18 cellular contexts compared by ENCODE assay signal in the genomic region with DNA sequence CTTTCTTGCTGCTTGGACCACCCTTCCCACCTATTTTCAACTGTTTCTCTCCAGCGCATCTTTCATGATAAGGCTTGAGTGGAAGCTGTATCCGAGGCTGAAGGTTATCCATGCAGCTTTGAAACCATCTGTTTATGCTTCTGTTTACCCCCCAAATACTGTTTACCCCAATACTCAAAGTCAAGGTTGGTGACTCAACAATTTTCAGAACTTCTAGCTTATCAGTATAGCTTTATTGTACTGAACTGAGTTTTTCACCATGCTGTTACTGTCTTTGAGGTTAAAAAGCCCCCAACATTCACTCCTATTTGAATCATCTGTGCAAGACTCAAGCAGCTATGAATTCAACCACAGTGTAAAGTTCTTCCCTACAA. TPM values are rescaled to one million over a fixed set of nuclear protein-coding genes. Genes with fewer than 3 reads are reported as not detected.
DNase-seq lines count a peak whose midpoint lies in the region; ATAC-seq and TF ChIP-seq lines count a peak whose summit lies in the region.
"Had no signal": no experiment of that assay in that cellular context is flagged by ENCODE, and none has a peak within 500 bp of the region (broad histone marks: within the 10 kb centered on the region; RNA-seq: fewer than 3 reads in every experiment).

No MANE protein-coding gene starts in this region.

- intact Hi-C loops in activated T-helper 1 cell treated with anti-CD3 and anti-CD28 coated beads, Interleukin-12 subunit alpha, Interleukin-12 subunit beta, Interleukin-2, Interleukin-4 antibody, amounts not matched to agents 30 ng/mL and 10 ng/mL and 1 ng/mL, durations not matched to agents 14 hours and 24 hours and 36 hours (cut with micrococcal nuclease), result loop anchor here (5.0 to 10.0 kb wide), 2 partner anchors 97 to 265 kb away; a partner anchor contains a TSS
- intact Hi-C loops in right cardiac atrium (cut with DNase I), result no loop called here

- TF ChIP-seq CTCF in DND-41 (IDR thresholded peaks at IDR 0.05; ENCODE audit: borderline replicate concordance, extremely low read depth, low read length, poor library complexity, severe bottlenecking), result no peak

- no peak overlapping the region for H3K9ac ChIP-seq in DND-41 (ENCODE audit: low read depth, low read length)

- WGBS in right cardiac atrium, result 92% methylated on average over 2 of the region's 2 CpGs

- peaks cover 39% of the 10 kb centered on the region for H3K79me2 ChIP-seq in DND-41 (ENCODE audit: insufficient read depth, low read length)

- H3K27me3 ChIP-seq in DND-41 (ENCODE audit: insufficient read depth, low read length, poor library complexity) (no peaks in the 10 kb centered on the region), right cardiac atrium (ENCODE audit: control insufficient read depth, insufficient read depth) (no peaks in the 10 kb centered on the region)
- H3K27me3 ChIP-seq: BLaER1, right atrium auricular region had no signal

- H3K27ac Mint-ChIP-seq in T-helper 1 cell treated with Interleukin-12 subunit alpha and Interleukin-12 subunit beta and Interleukin-4 antibody, amounts not matched to agents 30 μg/mL and 1 μg/mL, for 36 hours, result peak overlapping the region; percentile 61
- H3K27ac Mint-ChIP-seq in activated T-helper 1 cell treated with anti-CD3 and anti-CD28 coated beads, Interleukin-12 subunit alpha, Interleukin-12 subunit beta, Interleukin-2, Interleukin-4 antibody, amounts not matched to agents 30 ng/mL and 10 ng/mL and 1 ng/mL, durations not matched to agents 14 hours and 24 hours and 36 hours, result peak overlapping the region; percentile 56
- H3K27ac Mint-ChIP-seq in memory B cell, result no peak overlapping the region

- H3K27ac ChIP-seq in DND-41 (ENCODE audit: low read length) (no peak overlapping the region), right cardiac atrium (ENCODE audit: low read length) (no peak overlapping the region)

- peak overlapping the region; percentile 95 for H2AFZ ChIP-seq in DND-41 (ENCODE audit: low read depth, low read length)

- H3K9me3 ChIP-seq in DND-41 (ENCODE audit: insufficient read depth, low read length, severe bottlenecking) (peaks cover 3% of the 10 kb centered on the region), right cardiac atrium (ENCODE audit: control insufficient read depth, low read length) (no peaks in the 10 kb centered on the region)
- H3K9me3 ChIP-seq: right atrium auricular region had no signal

- no peaks in the 10 kb centered on the region for H3K27me3 Mint-ChIP-seq in T-helper 1 cell treated with Interleukin-12 subunit alpha and Interleukin-12 subunit beta and Interleukin-4 antibody, amounts not matched to agents 30 μg/mL and 1 μg/mL, for 36 hours (ENCODE audit: low read depth)
- H3K27me3 Mint-ChIP-seq in activated T-helper 1 cell treated with anti-CD3 and anti-CD28 coated beads, Interleukin-12 subunit alpha, Interleukin-12 subunit beta, Interleukin-2, Interleukin-4 antibody, amounts not matched to agents 30 ng/mL and 10 ng/mL and 1 ng/mL, durations not matched to agents 14 hours and 24 hours and 36 hours (ENCODE audit: insufficient read depth), result no peaks in the 10 kb centered on the region
- no peaks in the 10 kb centered on the region for H3K27me3 Mint-ChIP-seq in memory B cell

- H3K4me1 Mint-ChIP-seq in T-helper 1 cell treated with Interleukin-12 subunit alpha and Interleukin-12 subunit beta and Interleukin-4 antibody, amounts not matched to agents 30 μg/mL and 1 μg/mL, for 36 hours (ENCODE audit: low read depth), result peaks cover 24% of the 10 kb centered on the region
- peaks cover 28% of the 10 kb centered on the region for H3K4me1 Mint-ChIP-seq in activated T-helper 1 cell treated with anti-CD3 and anti-CD28 coated beads, Interleukin-12 subunit alpha, Interleukin-12 subunit beta, Interleukin-2, Interleukin-4 antibody, amounts not matched to agents 30 ng/mL and 10 ng/mL and 1 ng/mL, durations not matched to agents 14 hours and 24 hours and 36 hours (ENCODE audit: low read depth)
- H3K4me1 Mint-ChIP-seq in memory B cell, result peaks cover 22% of the 10 kb centered on the region

- no peak overlapping the region for H3K4me2 ChIP-seq in DND-41 (ENCODE audit: insufficient read depth, low read length)

- peak overlapping the region; percentile 20 for H3K4me3 Mint-ChIP-seq in T-helper 1 cell treated with Interleukin-12 subunit alpha and Interleukin-12 subunit beta and Interleukin-4 antibody, amounts not matched to agents 30 μg/mL and 1 μg/mL, for 36 hours
- H3K4me3 Mint-ChIP-seq in activated T-helper 1 cell treated with anti-CD3 and anti-CD28 coated beads, Interleukin-12 subunit alpha, Interleukin-12 subunit beta, Interleukin-2, Interleukin-4 antibody, amounts not matched to agents 30 ng/mL and 10 ng/mL and 1 ng/mL, durations not matched to agents 14 hours and 24 hours and 36 hours, result peak overlapping the region; percentile 69
- H3K4me3 Mint-ChIP-seq in memory B cell, result peak overlapping the region; percentile 25

- H3K4me3 ChIP-seq in DND-41 (ENCODE audit: low read depth in 1 of 2, low read length in 2 of 2) (no peak overlapping the region), right cardiac atrium (ENCODE audit: low read length) (no peak overlapping the region)

- ATAC-seq in DND-41 (ENCODE audit: insufficient read depth, low read depth), result no peak
- no peak for ATAC-seq in memory B cell (ENCODE audit: low read depth)
- ATAC-seq in right cardiac atrium, result no peak

- peaks cover 3% of the 10 kb centered on the region for H3K36me3 Mint-ChIP-seq in T-helper 1 cell treated with Interleukin-12 subunit alpha and Interleukin-12 subunit beta and Interleukin-4 antibody, amounts not matched to agents 30 μg/mL and 1 μg/mL, for 36 hours (ENCODE audit: low read depth)
- peaks cover 9% of the 10 kb centered on the region for H3K36me3 Mint-ChIP-seq in activated T-helper 1 cell treated with anti-CD3 and anti-CD28 coated beads, Interleukin-12 subunit alpha, Interleukin-12 subunit beta, Interleukin-2, Interleukin-4 antibody, amounts not matched to agents 30 ng/mL and 10 ng/mL and 1 ng/mL, durations not matched to agents 14 hours and 24 hours and 36 hours (ENCODE audit: low read depth)
- H3K36me3 Mint-ChIP-seq in memory B cell, result no peaks in the 10 kb centered on the region

- no peak for DNase-seq in T-helper 1 cell
- DNase-seq in DND-41, result no peak
- DNase-seq in activated T-helper 1 cell treated with anti-CD3 and anti-CD28 coated beads, Interleukin-12 subunit alpha, Interleukin-12 subunit beta, Interleukin-2, Interleukin-4 antibody, amounts not matched to agents 30 ng/mL and 10 ng/mL and 1 ng/mL, durations not matched to agents 14 hours and 24 hours and 36 hours (ENCODE audit: low spot score), result no peak
- no peak for DNase-seq in memory B cell (ENCODE audit: low spot score in 2 of 2)
- no peak for DNase-seq in right cardiac atrium
- DNase-seq in DMS153 (lab: John Stamatoyannopoulos, UW), result no peak
- no peak for DNase-seq in NCI-H748 treated with DMSO at 0.1 percent for 48 hours (lab: John Stamatoyannopoulos, UW)
- DNase-seq: 8988T, aorta, DMS53, foreskin fibroblast, mesendoderm, MM.1S had no signal

- H3K36me3 ChIP-seq in DND-41 (ENCODE audit: insufficient read depth, low read length), result no peaks in the 10 kb centered on the region
- H3K36me3 ChIP-seq: BLaER1, right atrium auricular region had no signal

- H3K4me1 ChIP-seq in DND-41 (ENCODE audit: insufficient read depth, low read length) (peaks cover 27% of the 10 kb centered on the region), right cardiac atrium (ENCODE audit: control insufficient read depth, insufficient read depth, low read length) (peaks cover 2% of the 10 kb centered on the region)

- no peaks in the 10 kb centered on the region; the same call in 1 of the 2 replicates for H4K20me1 ChIP-seq in DND-41 (ENCODE audit: insufficient read depth, low read length)

- H3K9me3 Mint-ChIP-seq in T-helper 1 cell treated with Interleukin-12 subunit alpha and Interleukin-12 subunit beta and Interleukin-4 antibody, amounts not matched to agents 30 μg/mL and 1 μg/mL, for 36 hours, result no peaks in the 10 kb centered on the region
- H3K9me3 Mint-ChIP-seq in activated T-helper 1 cell treated with anti-CD3 and anti-CD28 coated beads, Interleukin-12 subunit alpha, Interleukin-12 subunit beta, Interleukin-2, Interleukin-4 antibody, amounts not matched to agents 30 ng/mL and 10 ng/mL and 1 ng/mL, durations not matched to agents 14 hours and 24 hours and 36 hours, result no peaks in the 10 kb centered on the region
- no peaks in the 10 kb centered on the region for H3K9me3 Mint-ChIP-seq in memory B cell

RNA-seq across cellular contexts. Expression of a gene that starts 1.1 kb away (rescaled TPM):
- total RNA-seq in activated T-helper 1 cell treated with anti-CD3 and anti-CD28 coated beads, Interleukin-12 subunit alpha, Interleukin-12 subunit beta, Interleukin-2, Interleukin-4 antibody, amounts not matched to agents 30 ng/mL and 10 ng/mL and 1 ng/mL, durations not matched to agents 14 hours and 24 hours and 36 hours, result 97.6 and 98.1 TPM in 2 replicates
- 10 to 100 TPM; 34.7 to 48.6 (median 46.0) TPM for total RNA-seq in right cardiac atrium
- polyA plus RNA-seq in right cardiac atrium, result 31.8 TPM

RNA-seq across cellular contexts. Expression of a gene that starts 4.8 kb away (rescaled TPM):
- total RNA-seq in activated T-helper 1 cell treated with anti-CD3 and anti-CD28 coated beads, Interleukin-12 subunit alpha, Interleukin-12 subunit beta, Interleukin-2, Interleukin-4 antibody, amounts not matched to agents 30 ng/mL and 10 ng/mL and 1 ng/mL, durations not matched to agents 14 hours and 24 hours and 36 hours, result not detected in 2 replicates
- total RNA-seq in right cardiac atrium, result not detected
- polyA plus RNA-seq in right cardiac atrium, result not detected
- total RNA-seq: aorta, endothelial cell of umbilical vein, right atrium auricular region, ureter had no signal
- polyA plus RNA-seq: aorta, endothelial cell of umbilical vein had no signal

RNA-seq across cellular contexts. Expression of a gene that starts 30.1 kb away (rescaled TPM):
- not detected in 2 replicates for total RNA-seq in activated T-helper 1 cell treated with anti-CD3 and anti-CD28 coated beads, Interleukin-12 subunit alpha, Interleukin-12 subunit beta, Interleukin-2, Interleukin-4 antibody, amounts not matched to agents 30 ng/mL and 10 ng/mL and 1 ng/mL, durations not matched to agents 14 hours and 24 hours and 36 hours
- total RNA-seq in right cardiac atrium, result not detected
- polyA plus RNA-seq in right cardiac atrium, result 0.14 TPM
- total RNA-seq: endothelial cell of umbilical vein had no signal
- polyA plus RNA-seq: aorta had no signal

RNA-seq across cellular contexts. Expression of a gene that starts 35.8 kb away (rescaled TPM):
- total RNA-seq in activated T-helper 1 cell treated with anti-CD3 and anti-CD28 coated beads, Interleukin-12 subunit alpha, Interleukin-12 subunit beta, Interleukin-2, Interleukin-4 antibody, amounts not matched to agents 30 ng/mL and 10 ng/mL and 1 ng/mL, durations not matched to agents 14 hours and 24 hours and 36 hours, result 94.7 and 115 TPM in 2 replicates
- total RNA-seq in right cardiac atrium, result 100 to 1,000 TPM; 125 to 175 (median 156) TPM
- polyA plus RNA-seq in right cardiac atrium, result 437 TPM

RNA-seq across cellular contexts. Expression of a gene that starts 43.3 kb away (rescaled TPM):
- 4.0 and 4.7 TPM in 2 replicates for total RNA-seq in activated T-helper 1 cell treated with anti-CD3 and anti-CD28 coated beads, Interleukin-12 subunit alpha, Interleukin-12 subunit beta, Interleukin-2, Interleukin-4 antibody, amounts not matched to agents 30 ng/mL and 10 ng/mL and 1 ng/mL, durations not matched to agents 14 hours and 24 hours and 36 hours
- 1 to 10 TPM in 2 of 4 donors, not detected in 2; 1.5 to 2.4 TPM for total RNA-seq in right cardiac atrium
- polyA plus RNA-seq in right cardiac atrium, result 2.7 TPM
